13 cellular contexts compared by ENCODE assay signal in the genomic region with DNA sequence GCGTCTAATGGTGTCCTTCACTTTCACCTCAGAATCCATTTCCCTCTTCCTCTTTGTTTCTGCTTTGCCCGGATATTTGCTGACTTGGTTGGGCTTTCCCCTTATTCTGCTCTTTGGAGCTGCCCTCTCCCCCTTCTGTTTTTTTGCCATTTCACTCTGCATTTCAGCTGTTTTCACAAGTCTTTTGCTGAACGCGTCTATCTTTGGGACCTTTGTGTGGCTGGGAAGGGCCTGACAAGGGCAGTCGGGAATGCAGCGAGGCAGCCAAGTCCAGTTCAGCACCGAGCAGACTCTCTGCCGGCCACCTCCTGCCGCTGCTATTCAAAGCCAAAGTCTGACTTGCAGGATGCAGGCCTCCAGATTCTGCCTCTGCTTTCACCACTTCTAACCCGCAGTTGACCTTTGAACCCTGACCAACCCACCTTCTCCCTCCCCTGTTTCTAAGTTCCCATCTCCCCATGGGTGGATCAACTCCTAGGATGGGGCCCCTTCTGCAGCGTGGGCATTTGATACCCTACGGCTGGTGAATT. TPM values are rescaled to one million over a fixed set of nuclear protein-coding genes. Genes with fewer than 3 reads are reported as not detected.
DNase-seq lines count a peak whose midpoint lies in the region; ATAC-seq lines count a peak whose summit lies in the region.
"Had no signal": no experiment of that assay in that cellular context is flagged by ENCODE, and none has a peak within 500 bp of the region (broad histone marks: within the 10 kb centered on the region; RNA-seq: fewer than 3 reads in every experiment).

No MANE protein-coding gene starts in this region.

- H3K36me3 ChIP-seq in skeletal muscle satellite cell (ENCODE audit: insufficient read depth, low read length), result no peaks in the 10 kb centered on the region

- H3K4me1 ChIP-seq in skeletal muscle satellite cell (ENCODE audit: control insufficient read depth, insufficient read depth, low read length), result peaks cover 8% of the 10 kb centered on the region

- no peaks in the 10 kb centered on the region for H3K9me3 ChIP-seq in skeletal muscle satellite cell (replicated peaks; ENCODE audit: low read length)

- H3K27me3 ChIP-seq in skeletal muscle satellite cell (ENCODE audit: control insufficient read depth, insufficient read depth, low read length), result no peaks in the 10 kb centered on the region

- H3K4me2 ChIP-seq in skeletal muscle satellite cell (ENCODE audit: low read length), result peak overlapping the region; percentile 47

- peak overlapping the region; percentile 6 for H3K9ac ChIP-seq in skeletal muscle satellite cell (ENCODE audit: low read depth, low read length)

- ATAC-seq in HG03565 (IDR thresholded peaks at IDR 0.05; ENCODE audit: unreplicated experiment) (no peak), GM21717 (IDR thresholded peaks at IDR 0.05; ENCODE audit: unreplicated experiment) (no peak)

- peak overlapping the region; percentile 11 for H3K4me3 ChIP-seq in skeletal muscle satellite cell (ENCODE audit: low read length)

- peak; percentile 30 for DNase-seq in HCEC 1CT
- peak; percentile 49 for DNase-seq in dedifferentiated amniotic fluid mesenchymal stem cell (ENCODE audit: extremely low spot score)
- peak; percentile 74 for DNase-seq in left kidney (ENCODE audit: low read depth, low spot score)
- no peak for DNase-seq in stimulated activated naive CD4-positive, alpha-beta T cell treated with Interleukin-2 at 50 U/mL for 16 hours (lab: John Stamatoyannopoulos, UW)
- DNase-seq in NCI-H748 (lab: John Stamatoyannopoulos, UW; ENCODE audit: unreplicated experiment), result no peak
- DNase-seq: activated naive CD4-positive, alpha-beta T cell; DMS53; immature natural killer cell; NCI-H226; T1000 had no signal

RNA-seq across cellular contexts. Expression of a gene that starts 38.2 kb away (rescaled TPM):
- total RNA-seq in skeletal muscle satellite cell (2012; rRNA removed), result 35.0 and 43.2 TPM in 2 replicates

Comparison
In these comparisons a context has a peak if more than half of its experiments do, and no peak if none do; other contexts are left out.
1. DNase-seq: peak in HCEC 1CT (single experiment), dedifferentiated amniotic fluid mesenchymal stem cell (single experiment) and left kidney (single experiment); none in stimulated activated naive CD4-positive, alpha-beta T cell treated with Interleukin-2 at 50 U/mL for 16 hours (single experiment) and NCI-H748 (single experiment).